In genomic region chr14:89040438-89041244, GRCh38 we compare ENCODE assay signal across 8 cellular contexts.
A peak's percentile ranks its signal among the peaks of the same experiment; 100 is the strongest.
DNase-seq lines count a peak whose midpoint lies in the region; ATAC-seq and TF ChIP-seq lines count a peak whose summit lies in the region.

No MANE protein-coding gene starts in this region.

- TF ChIP-seq CTCF in retinal pigment epithelial cell (conservative IDR thresholded peaks at IDR 0.05; ENCODE audit: low read depth, low read length), result peak; percentile 95

- H3K4me3 ChIP-seq in retinal pigment epithelial cell (ENCODE audit: low read length), result peak overlapping the region; percentile 50

- in situ Hi-C loops in G401 (cut with HindIII; ENCODE audit: low sequenced_read_pairs), result no loop called here

- DNase-seq in G401 (ENCODE audit: low spot score) (peak; percentile 94), NCI-H187 (lab: John Stamatoyannopoulos, UW) (peak; percentile 79 to 81), T1000 (lab: John Stamatoyannopoulos, UW) (peak; percentile 90), astrocyte of the hippocampus (ENCODE audit: low read depth, low spot score) (peak; percentile 97), hepatic stellate cell (ENCODE audit: low spot score) (peak; percentile 80), retinal pigment epithelial cell (ENCODE audit: low read depth) (peak; percentile 64)

- ATAC-seq in HG02642 (IDR thresholded peaks at IDR 0.05; ENCODE audit: poor library complexity, unreplicated experiment) (peak; percentile 77), HG03378 (IDR thresholded peaks at IDR 0.05; ENCODE audit: unreplicated experiment) (no peak)
